6 cellular contexts compared by ENCODE assay signal in genomic region chr2:203698410-203698809, GRCh38. TPM values are rescaled to one million over a fixed set of nuclear protein-coding genes. Genes with fewer than 3 reads are reported as not detected.
"Had no signal": no experiment of that assay in that cellular context is flagged by ENCODE, and none has a peak within 500 bp of the region (broad histone marks: within the 10 kb centered on the region; RNA-seq: fewer than 3 reads in every experiment).

No MANE protein-coding gene starts in this region.

RNA-seq across cellular contexts. Expression of gene CD28, which starts 8.0 kb away (rescaled TPM):
- total RNA-seq: epithelial cell of proximal tubule, fibroblast of lung, fibroblast of villous mesenchyme, foreskin keratinocyte, hepatocyte, mammary epithelial cell had no signal
